Comparison of ENCODE assay signal across 7 cellular contexts in the genomic region with DNA sequence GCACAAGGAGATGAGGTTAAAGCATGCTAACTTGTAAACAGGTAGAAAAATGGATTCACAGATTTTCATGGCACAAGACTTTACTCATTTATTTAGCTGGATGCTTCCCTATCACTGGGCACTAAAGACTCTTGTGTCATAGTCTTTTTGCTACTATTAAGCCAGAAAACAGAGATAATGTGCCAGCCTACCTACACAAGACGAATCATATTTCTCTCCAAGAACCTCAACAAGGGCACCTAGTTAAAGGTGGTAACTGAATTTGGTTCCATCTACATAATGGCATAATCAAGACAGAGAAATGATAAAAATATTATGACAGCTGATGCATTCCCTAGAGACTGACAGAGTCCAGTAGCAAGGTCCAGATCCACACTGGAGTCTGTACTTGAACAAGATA.
"Had no signal": no experiment of that assay in that cellular context is flagged by ENCODE, and none has a peak within 500 bp of the region (broad histone marks: within the 10 kb centered on the region; RNA-seq: fewer than 3 reads in every experiment).

No MANE protein-coding gene starts in this region.

- FAIRE-seq: G401.6, GM12891, GM12892, GM18507, GM19239 had no signal

- DNase-seq: GDM1, GF-D8 had no signal
